ENCODE assay signal across 37 cellular contexts in genomic region chr2:119775102-119775501, GRCh38.
"Had no signal": no experiment of that assay in that cellular context is flagged by ENCODE, and none has a peak within 500 bp of the region (broad histone marks: within the 10 kb centered on the region; RNA-seq: fewer than 3 reads in every experiment).

No MANE protein-coding gene starts in this region.

- H3K4me3 ChIP-seq: ascending aorta, body of pancreas, breast epithelium, cardiac muscle cell had no signal

- H3K27ac Mint-ChIP-seq: activated naive CD4-positive, alpha-beta T cell treated with anti-CD3 and anti-CD28 coated beads for 36 hours; activated naive CD4-positive, alpha-beta T cell treated with anti-CD3 and anti-CD28 coated beads, Interleukin-2, amount 10 ng/mL, durations not matched to agents 7 days and 5 days; activated naive CD4-positive, alpha-beta T cell treated with anti-CD3 and anti-CD28 coated beads, Interleukin-2, amount 50 U/mL, for 24 hours; activated naive CD4-positive, alpha-beta T cell treated with anti-CD3 and anti-CD28 coated beads, Interleukin-2, amount 50 U/mL, for 72 hours; activated naive CD8-positive, alpha-beta T cell; activated naive CD8-positive, alpha-beta T cell treated with anti-CD3 and anti-CD28 coated beads for 36 hours; activated naive CD8-positive, alpha-beta T cell treated with anti-CD3 and anti-CD28 coated beads, Interleukin-2, amount 10 ng/mL, durations not matched to agents 7 days and 5 days; activated naive CD8-positive, alpha-beta T cell treated with anti-CD3 and anti-CD28 coated beads, Interleukin-2, amount 50 U/mL, for 24 hours; activated T-cell treated with anti-CD3 and anti-CD28 coated beads, Interleukin-2, amount 50 U/mL, for 24 hours; activated T-cell treated with anti-CD3 and anti-CD28 coated beads, Interleukin-2, amount 50 U/mL, for 72 hours; activated T-helper 1 cell treated with anti-CD3 and anti-CD28 coated beads, Interleukin-12 subunit alpha, Interleukin-12 subunit beta, Interleukin-2, Interleukin-4 antibody, amounts not matched to agents 30 ng/mL and 10 ng/mL and 1 ng/mL, durations not matched to agents 14 hours and 24 hours and 36 hours; activated T-helper 17 cell treated with anti-CD3 and anti-CD28 coated beads, Interleukin-2, amount 50 U/mL, for 72 hours; activated T-helper 2 cell treated with anti-CD3 and anti-CD28 coated beads, Interferon-gamma antibody, Interleukin-2, Interleukin-4, amounts not matched to agents 10 μg/mL and 5 μg/mL and 100 μg/mL, durations not matched to agents 14 hours and 24 hours and 36 hours; brain had no signal

- H3K4me3 Mint-ChIP-seq: activated naive CD4-positive, alpha-beta T cell treated with anti-CD3 and anti-CD28 coated beads for 36 hours; activated naive CD4-positive, alpha-beta T cell treated with anti-CD3 and anti-CD28 coated beads, Interleukin-2, amount 10 ng/mL, durations not matched to agents 7 days and 5 days; activated naive CD4-positive, alpha-beta T cell treated with anti-CD3 and anti-CD28 coated beads, Interleukin-2, amount 50 U/mL, for 24 hours; activated naive CD8-positive, alpha-beta T cell; activated naive CD8-positive, alpha-beta T cell treated with anti-CD3 and anti-CD28 coated beads for 36 hours; activated naive CD8-positive, alpha-beta T cell treated with anti-CD3 and anti-CD28 coated beads, Interleukin-2, amount 10 ng/mL, durations not matched to agents 7 days and 5 days; activated naive CD8-positive, alpha-beta T cell treated with anti-CD3 and anti-CD28 coated beads, Interleukin-2, amount 50 U/mL, for 24 hours; activated T-cell treated with anti-CD3 and anti-CD28 coated beads, Interleukin-2, amount 50 U/mL, for 24 hours; activated T-cell treated with anti-CD3 and anti-CD28 coated beads, Interleukin-2, amount 50 U/mL, for 4 hours; activated T-cell treated with anti-CD3 and anti-CD28 coated beads, Interleukin-2, amount 50 U/mL, for 72 hours; activated T-helper 1 cell treated with anti-CD3 and anti-CD28 coated beads, Interleukin-12 subunit alpha, Interleukin-12 subunit beta, Interleukin-2, Interleukin-4 antibody, amounts not matched to agents 30 ng/mL and 10 ng/mL and 1 ng/mL, durations not matched to agents 14 hours and 24 hours and 36 hours; activated T-helper 17 cell treated with anti-CD3 and anti-CD28 coated beads, Interleukin-2, amount 50 U/mL, for 72 hours; brain; central memory CD8-positive, alpha-beta T cell had no signal

- H3K9me3 Mint-ChIP-seq: activated naive CD4-positive, alpha-beta T cell treated with anti-CD3 and anti-CD28 coated beads for 36 hours; activated naive CD4-positive, alpha-beta T cell treated with anti-CD3 and anti-CD28 coated beads, Interleukin-2, amount 50 U/mL, for 24 hours; activated naive CD4-positive, alpha-beta T cell treated with anti-CD3 and anti-CD28 coated beads, Interleukin-2, amount 50 U/mL, for 72 hours; activated naive CD8-positive, alpha-beta T cell treated with anti-CD3 and anti-CD28 coated beads, Interleukin-2, amount 50 U/mL, for 24 hours; activated T-cell treated with anti-CD3 and anti-CD28 coated beads, Interleukin-2, amount 50 U/mL, for 24 hours; activated T-cell treated with anti-CD3 and anti-CD28 coated beads, Interleukin-2, amount 50 U/mL, for 4 hours; activated T-cell treated with anti-CD3 and anti-CD28 coated beads, Interleukin-2, amount 50 U/mL, for 72 hours; activated T-helper 1 cell treated with anti-CD3 and anti-CD28 coated beads, Interleukin-12 subunit alpha, Interleukin-12 subunit beta, Interleukin-2, Interleukin-4 antibody, amounts not matched to agents 30 ng/mL and 10 ng/mL and 1 ng/mL, durations not matched to agents 14 hours and 24 hours and 36 hours; activated T-helper 17 cell treated with anti-CD3 and anti-CD28 coated beads, Interleukin-2, amount 50 U/mL, for 72 hours; activated T-helper 2 cell treated with anti-CD3 and anti-CD28 coated beads, Interferon-gamma antibody, Interleukin-2, Interleukin-4, amounts not matched to agents 10 μg/mL and 5 μg/mL and 100 μg/mL, durations not matched to agents 14 hours and 24 hours and 36 hours; central memory CD8-positive, alpha-beta T cell had no signal

- H3K9me3 ChIP-seq: ascending aorta, body of pancreas, breast epithelium had no signal

- H3K27ac ChIP-seq: ascending aorta, body of pancreas, brain microvascular endothelial cell, breast epithelium, cardiac muscle cell had no signal

- H3K27me3 Mint-ChIP-seq: activated naive CD4-positive, alpha-beta T cell treated with anti-CD3 and anti-CD28 coated beads, Interleukin-2, amount 10 ng/mL, durations not matched to agents 7 days and 5 days; activated naive CD4-positive, alpha-beta T cell treated with anti-CD3 and anti-CD28 coated beads, Interleukin-2, amount 50 U/mL, for 24 hours; activated naive CD8-positive, alpha-beta T cell; activated naive CD8-positive, alpha-beta T cell treated with anti-CD3 and anti-CD28 coated beads for 36 hours; activated naive CD8-positive, alpha-beta T cell treated with anti-CD3 and anti-CD28 coated beads, Interleukin-2, amount 10 ng/mL, durations not matched to agents 7 days and 5 days; activated naive CD8-positive, alpha-beta T cell treated with anti-CD3 and anti-CD28 coated beads, Interleukin-2, amount 50 U/mL, for 24 hours; activated T-cell treated with anti-CD3 and anti-CD28 coated beads, Interleukin-2, amount 50 U/mL, for 24 hours; activated T-helper 17 cell treated with anti-CD3 and anti-CD28 coated beads, Interleukin-2, amount 50 U/mL, for 72 hours; brain; central memory CD8-positive, alpha-beta T cell had no signal

- ATAC-seq: activated naive CD4-positive, alpha-beta T cell treated with anti-CD3 and anti-CD28 coated beads, Interleukin-2, amount 50 U/mL, for 72 hours; activated naive CD8-positive, alpha-beta T cell treated with anti-CD3 and anti-CD28 coated beads, Interleukin-2, amount 50 U/mL, for 24 hours; activated T-cell treated with anti-CD3 and anti-CD28 coated beads, Interleukin-2, amount 50 U/mL, for 4 hours; activated T-cell treated with anti-CD3 and anti-CD28 coated beads, Interleukin-2, amount 50 U/mL, for 72 hours; activated T-helper 17 cell treated with anti-CD3 and anti-CD28 coated beads, Interleukin-2, amount 50 U/mL, for 72 hours; body of pancreas had no signal

- H3K27me3 ChIP-seq: ascending aorta, body of pancreas, brain microvascular endothelial cell, breast epithelium, cardiac muscle cell had no signal

- DNase-seq: activated effector memory CD4-positive, alpha-beta T cell treated with anti-CD3 and anti-CD28 coated beads, Interleukin-2, amount 50 U/mL, for 16 hours; activated effector memory CD4-positive, alpha-beta T cell treated with Interleukin-2 at 50 U/mL for 16 hours; activated gamma-delta T cell; activated gamma-delta T cell treated with Interleukin-2 at 50 U/mL for 16 hours; activated naive CD4-positive, alpha-beta T cell; activated naive CD4-positive, alpha-beta T cell treated with anti-CD3 and anti-CD28 coated beads for 36 hours; activated naive CD4-positive, alpha-beta T cell treated with anti-CD3 and anti-CD28 coated beads, Interleukin-2, amount 10 ng/mL, durations not matched to agents 7 days and 5 days; activated naive CD4-positive, alpha-beta T cell treated with anti-CD3 and anti-CD28 coated beads, Interleukin-2, amount 50 U/mL, for 16 hours; activated naive CD4-positive, alpha-beta T cell treated with Interleukin-2 at 50 U/mL for 16 hours; activated naive CD8-positive, alpha-beta T cell treated with anti-CD3 and anti-CD28 coated beads for 36 hours; activated naive CD8-positive, alpha-beta T cell treated with anti-CD3 and anti-CD28 coated beads, Interleukin-2, amount 10 ng/mL, durations not matched to agents 7 days and 5 days; activated naive CD8-positive, alpha-beta T cell treated with anti-CD3 and anti-CD28 coated beads, Interleukin-2, amount 50 U/mL, for 24 hours; activated T-cell treated with anti-CD3 and anti-CD28 coated beads, Interleukin-2, amount 50 U/mL, for 1 hour; activated T-cell treated with anti-CD3 and anti-CD28 coated beads, Interleukin-2, amount 50 U/mL, for 24 hours; activated T-cell treated with anti-CD3 and anti-CD28 coated beads, Interleukin-2, amount 50 U/mL, for 4 hours; activated T-cell treated with anti-CD3 and anti-CD28 coated beads, Interleukin-2, amount 50 U/mL, for 48 hours; activated T-cell treated with anti-CD3 and anti-CD28 coated beads, Interleukin-2, amount 50 U/mL, for 72 hours; amniotic stem cell; amygdala; anterior cingulate cortex; aorta; body of pancreas; brain microvascular endothelial cell; caudate nucleus; central memory CD4-positive, alpha-beta T cell; cerebellar nuclear complex had no signal

- H3K36me3 ChIP-seq: ascending aorta, brain microvascular endothelial cell, breast epithelium had no signal

- H3K4me1 ChIP-seq: ascending aorta, body of pancreas, breast epithelium had no signal
